In the genomic region with DNA sequence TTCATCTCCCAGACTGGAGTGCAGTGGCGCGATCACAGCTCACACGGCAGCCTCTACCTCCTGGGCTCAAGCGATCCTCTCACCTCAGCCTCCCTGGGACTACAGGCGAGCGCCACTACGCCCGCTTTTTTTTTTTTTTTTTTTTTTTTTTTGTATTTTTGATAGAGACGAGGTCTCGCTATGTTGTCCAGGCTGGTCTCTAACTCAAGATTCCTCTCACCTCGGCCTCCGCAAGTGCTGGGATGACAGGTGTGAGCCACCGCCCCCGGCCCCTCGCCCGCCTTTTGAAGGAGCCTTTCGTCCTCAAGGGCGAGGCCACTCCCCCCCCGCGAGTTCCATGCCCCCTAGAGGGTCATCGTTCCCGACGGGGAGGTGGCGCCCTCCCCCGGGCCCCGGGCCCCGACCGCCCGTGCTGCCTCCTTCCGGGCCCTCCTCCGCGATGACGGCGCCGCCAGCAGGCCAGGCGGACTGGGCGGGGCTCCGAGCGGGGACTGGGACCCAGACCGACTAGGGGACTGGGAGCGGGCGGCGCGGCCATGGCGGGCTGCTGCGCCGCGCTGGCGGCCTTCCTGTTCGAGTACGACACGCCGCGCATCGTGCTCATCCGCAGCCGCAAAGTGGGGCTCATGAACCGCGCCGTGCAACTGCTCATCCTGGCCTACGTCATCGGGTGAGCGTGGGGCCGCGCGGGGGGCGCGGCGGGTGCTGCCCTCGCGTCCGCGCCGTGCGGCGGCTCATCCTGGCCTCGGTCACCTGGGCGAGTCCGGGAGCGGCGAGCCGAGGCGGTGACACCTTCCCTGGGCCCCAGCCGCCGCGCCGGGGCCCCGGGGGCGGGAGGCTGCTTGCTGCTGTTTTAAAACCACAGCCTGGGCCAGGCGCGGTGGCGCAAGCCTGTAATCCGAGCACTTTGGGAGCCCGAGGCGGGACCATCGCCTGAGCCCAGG, we compare ENCODE assay signal across 8 cellular contexts. TPM values are rescaled to one million over a fixed set of nuclear protein-coding genes. Genes with fewer than 3 reads are reported as not detected.
DNase-seq lines count a peak whose midpoint lies in the region; ATAC-seq, FAIRE-seq and TF ChIP-seq lines count a peak whose summit lies in the region.

A gene with protein sequence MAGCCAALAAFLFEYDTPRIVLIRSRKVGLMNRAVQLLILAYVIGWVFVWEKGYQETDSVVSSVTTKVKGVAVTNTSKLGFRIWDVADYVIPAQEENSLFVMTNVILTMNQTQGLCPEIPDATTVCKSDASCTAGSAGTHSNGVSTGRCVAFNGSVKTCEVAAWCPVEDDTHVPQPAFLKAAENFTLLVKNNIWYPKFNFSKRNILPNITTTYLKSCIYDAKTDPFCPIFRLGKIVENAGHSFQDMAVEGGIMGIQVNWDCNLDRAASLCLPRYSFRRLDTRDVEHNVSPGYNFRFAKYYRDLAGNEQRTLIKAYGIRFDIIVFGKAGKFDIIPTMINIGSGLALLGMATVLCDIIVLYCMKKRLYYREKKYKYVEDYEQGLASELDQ (plus strand): TSS at position 501 of the 944 bp plus-strand sequence. CDS start 36 bp downstream, at position 537.

- intact Hi-C loops in testis (cut with DNase I; ENCODE audit: low total_unique reads): no loop called here

- TF ChIP-seq POLR2A in H54 (IDR thresholded peaks at IDR 0.05; ENCODE audit: low read depth, low read length): peak; percentile 94
- TF ChIP-seq POLR2A in testis (IDR thresholded peaks at IDR 0.05): peak; percentile 46

- H3K9me3 ChIP-seq in Loucy (ENCODE audit: insufficient read depth, low read depth, low read length) (no peaks in the 10 kb centered on the region), SJCRH30 (replicated peaks) (no peaks in the 10 kb centered on the region), testis (no peaks in the 10 kb centered on the region)

- H3K79me2 ChIP-seq in Loucy (ENCODE audit: insufficient read depth, low read length): peaks cover 31% of the 10 kb centered on the region

- H3K9me2 ChIP-seq in Loucy (replicated peaks; ENCODE audit: low read depth, low read length): no peaks in the 10 kb centered on the region

- H4K20me1 ChIP-seq in Loucy (ENCODE audit: insufficient read depth, low read length, poor library complexity, severe bottlenecking): no peaks in the 10 kb centered on the region

- DNase-seq in GF-D8 (lab: John Stamatoyannopoulos, UW): peak; percentile 53
- DNase-seq in H54 (ENCODE audit: insufficient read length, low spot score): peak; percentile 80
- DNase-seq in SJCRH30: peak; percentile 84 to 85
- peak; percentile 85 for DNase-seq in activated naive CD4-positive, alpha-beta T cell treated with Interleukin-2 at 50 U/mL for 16 hours
- peak; percentile 88 for DNase-seq in germinal center (ENCODE audit: low spot score)
- peak; percentile 33 for DNase-seq in omental fat pad (ENCODE audit: low spot score)
- DNase-seq in testis: peak; percentile 89

- H3K27me3 ChIP-seq in Loucy (ENCODE audit: insufficient read depth, low read length, poor library complexity, severe bottlenecking) (no peaks in the 10 kb centered on the region), SJCRH30 (no peaks in the 10 kb centered on the region), testis (no peaks in the 10 kb centered on the region)

- H3K4me3 ChIP-seq in Loucy (ENCODE audit: low read length, poor library complexity, severe bottlenecking): peak within 1 kb of the TSS; percentile 81
- H3K4me3 ChIP-seq in SJCRH30: peak within 1 kb of the TSS; percentile 84
- peak within 1 kb of the TSS; percentile 88 for H3K4me3 ChIP-seq in testis

- H3K4me1 ChIP-seq in Loucy (ENCODE audit: insufficient read depth, low read length, poor library complexity, severe bottlenecking) (peaks cover 20% of the 10 kb centered on the region), SJCRH30 (peaks cover 3% of the 10 kb centered on the region), testis (peaks cover 9% of the 10 kb centered on the region)

- TF ChIP-seq CTCF in Loucy (conservative IDR thresholded peaks at IDR 0.05; ENCODE audit: low read length): peak; percentile 46
- no peak for TF ChIP-seq CTCF in omental fat pad (IDR thresholded peaks at IDR 0.05)
- TF ChIP-seq CTCF in testis (IDR thresholded peaks at IDR 0.05): peak in 2 of 3 experiments; percentile 1 to 30

- no peak for FAIRE-seq in H54 (lab: Jason Lieb, UNC)

- ATAC-seq in omental fat pad (ENCODE audit: low FRiP score): peak; percentile 85

- H3K9ac ChIP-seq in Loucy (ENCODE audit: low read depth, low read length, poor library complexity, severe bottlenecking): peak within 1 kb of the TSS; percentile 78

- H3K27ac ChIP-seq in SJCRH30 (peak within 1 kb of the TSS; percentile 58), testis (peak within 1 kb of the TSS; percentile 91 to 92)

- WGBS in testis, 2 donors: 8 to 40% methylated on average over 10 to 66 of the region's 96 CpGs

- H3F3A ChIP-seq in Loucy (ENCODE audit: low read depth): no peaks in the 10 kb centered on the region

- peak within 1 kb of the TSS; percentile 83 for H3K4me2 ChIP-seq in Loucy (ENCODE audit: low read depth, low read length, poor library complexity, severe bottlenecking)

- H2AFZ ChIP-seq in Loucy (ENCODE audit: low read length): peak within 1 kb of the TSS; percentile 91

- H3K36me3 ChIP-seq in Loucy (ENCODE audit: insufficient read depth, low read length) (no peaks in the 10 kb centered on the region), SJCRH30 (no peaks in the 10 kb centered on the region), testis (ENCODE audit: low read depth, missing control alignments) (no peaks in the 10 kb centered on the region)

RNA-seq across cellular contexts. Expression of the gene that starts here (rescaled TPM):
- 5.7 and 6.1 TPM in 2 replicates for total RNA-seq in SJCRH30 (2014; rRNA removed; shearing (Covaris generic))
- total RNA-seq in omental fat pad (100 to 1,000 TPM in 1 of 4 donors, 10 to 100 TPM in 3; 46.3 to 107 (median 65.3) TPM), testis (10 to 100 TPM; 36.0 to 50.0 TPM)
- polyA plus RNA-seq in testis (ENCODE audit: insufficient read depth, low read depth, low replicate concordance): 20.2 TPM

Comparison
In these comparisons a context has a peak if more than half of its experiments do, and no peak if none do; other contexts are left out.
1. Peak in every context shown above with its lines: DNase-seq, ATAC-seq, H3K4me3 ChIP-seq and H3K27ac ChIP-seq.
2. DNase-seq: peak in every context shown above with its lines; median percentile 89 in testis; 88 in germinal center; 85 in activated naive CD4-positive, alpha-beta T cell treated with Interleukin-2 at 50 U/mL for 16 hours; 84 in SJCRH30; 80 in H54; 53 in GF-D8; 33 in omental fat pad.
3. CTCF ChIP-seq: peak in Loucy (single experiment) and testis (2 of 3); none in omental fat pad (0 of 3).